2 cellular contexts compared by ENCODE assay signal in the genomic region with DNA sequence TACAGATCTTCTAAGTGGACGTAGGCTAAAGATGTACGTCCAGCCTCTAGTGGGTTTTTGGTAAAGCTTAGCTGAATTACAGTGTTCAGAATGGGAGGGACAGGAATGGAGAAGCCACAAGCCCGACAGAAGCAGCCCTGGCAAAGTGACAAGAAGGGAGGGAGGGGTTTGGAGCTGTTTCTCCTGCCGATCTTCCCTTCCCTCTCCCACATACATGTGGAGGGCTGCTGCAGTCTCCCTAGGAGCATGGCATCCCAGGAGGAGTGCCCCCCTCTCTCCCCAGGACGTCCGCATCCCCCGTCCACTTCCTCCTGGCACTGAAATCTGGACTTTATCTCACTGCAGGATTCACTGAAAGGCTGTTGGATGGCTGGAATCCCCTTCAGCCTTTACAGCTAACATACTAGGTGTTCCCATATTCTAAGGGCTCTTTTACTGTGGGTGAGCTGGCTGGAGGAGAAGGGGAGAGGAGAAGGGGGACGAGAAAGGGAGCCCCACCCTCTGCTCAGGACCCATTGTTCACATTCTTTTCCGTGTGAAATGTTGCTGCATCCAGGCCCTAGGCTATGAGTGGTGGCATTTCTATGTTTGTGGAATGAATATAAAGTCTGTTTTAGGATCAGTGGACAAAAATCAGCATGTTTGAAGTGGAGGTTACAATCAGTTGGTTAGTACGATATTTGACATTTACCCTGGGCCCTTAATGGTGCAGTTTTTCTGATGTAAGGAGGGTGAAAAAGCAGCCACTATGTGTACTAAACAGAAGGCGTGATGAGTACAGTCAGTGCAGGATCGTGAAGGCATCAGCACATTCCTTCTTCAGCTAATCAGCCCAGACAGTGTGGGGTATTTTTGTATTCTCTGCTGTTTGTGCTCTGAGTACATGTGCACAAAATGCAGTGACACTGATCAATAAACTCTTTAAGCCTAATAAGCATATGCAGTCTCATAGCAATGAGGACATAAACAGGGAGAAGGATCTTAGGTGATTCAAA.
TF ChIP-seq lines count a peak whose summit lies in the region.

No MANE protein-coding gene starts in this region.

TF ChIP-seq in SK-N-SH, 30 proteins besides CTCF, POLR2A, EP300 and RAD21 (continued from another document):
- TF ChIP-seq CHD2 (IDR thresholded peaks at IDR 0.05; ENCODE audit: low read length, partially characterized antibody), result no peak
- TF ChIP-seq, protein P1, sequence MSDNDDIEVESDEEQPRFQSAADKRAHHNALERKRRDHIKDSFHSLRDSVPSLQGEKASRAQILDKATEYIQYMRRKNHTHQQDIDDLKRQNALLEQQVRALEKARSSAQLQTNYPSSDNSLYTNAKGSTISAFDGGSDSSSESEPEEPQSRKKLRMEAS (IDR thresholded peaks at IDR 0.05; ENCODE audit: low read depth), result no peak
- TF ChIP-seq RCOR1 (IDR thresholded peaks at IDR 0.05; ENCODE audit: low read length), result no peak
- no peak for TF ChIP-seq FOXM1 (IDR thresholded peaks at IDR 0.05; ENCODE audit: low read depth)
- TF ChIP-seq MEF2A (IDR thresholded peaks at IDR 0.05; ENCODE audit: borderline replicate concordance, low read depth), result no peak
- no peak for TF ChIP-seq FOXJ3 (CRISPR knock-in tag; IDR thresholded peaks at IDR 0.05)
- TF ChIP-seq, protein P2, sequence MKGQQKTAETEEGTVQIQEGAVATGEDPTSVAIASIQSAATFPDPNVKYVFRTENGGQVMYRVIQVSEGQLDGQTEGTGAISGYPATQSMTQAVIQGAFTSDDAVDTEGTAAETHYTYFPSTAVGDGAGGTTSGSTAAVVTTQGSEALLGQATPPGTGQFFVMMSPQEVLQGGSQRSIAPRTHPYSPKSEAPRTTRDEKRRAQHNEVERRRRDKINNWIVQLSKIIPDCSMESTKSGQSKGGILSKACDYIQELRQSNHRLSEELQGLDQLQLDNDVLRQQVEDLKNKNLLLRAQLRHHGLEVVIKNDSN (IDR thresholded peaks at IDR 0.05; ENCODE audit: borderline replicate concordance, low read depth), result no peak
- TF ChIP-seq, protein P3, sequence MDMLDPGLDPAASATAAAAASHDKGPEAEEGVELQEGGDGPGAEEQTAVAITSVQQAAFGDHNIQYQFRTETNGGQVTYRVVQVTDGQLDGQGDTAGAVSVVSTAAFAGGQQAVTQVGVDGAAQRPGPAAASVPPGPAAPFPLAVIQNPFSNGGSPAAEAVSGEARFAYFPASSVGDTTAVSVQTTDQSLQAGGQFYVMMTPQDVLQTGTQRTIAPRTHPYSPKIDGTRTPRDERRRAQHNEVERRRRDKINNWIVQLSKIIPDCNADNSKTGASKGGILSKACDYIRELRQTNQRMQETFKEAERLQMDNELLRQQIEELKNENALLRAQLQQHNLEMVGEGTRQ (IDR thresholded peaks at IDR 0.05; ENCODE audit: borderline replicate concordance, low read depth, low read length), result no peak

TF ChIP-seq in SK-N-SH treated with all-trans-retinoic acid at 6 μM for 48 hours, 23 proteins besides CTCF, POLR2A, EP300 and RAD21 (continued from another document):
- TF ChIP-seq OSR1 (CRISPR knock-in tag; IDR thresholded peaks at IDR 0.05) (no peak), ARNTL (CRISPR knock-in tag; IDR thresholded peaks at IDR 0.05; ENCODE audit: borderline replicate concordance, low read depth) (no peak), TCF4 (CRISPR knock-in tag; IDR thresholded peaks at IDR 0.05; ENCODE audit: borderline replicate concordance) (no peak), ZNF565 (CRISPR knock-in tag; conservative IDR thresholded peaks at IDR 0.05; ENCODE audit: low read depth) (no peak), BACH2 (CRISPR knock-in tag; IDR thresholded peaks at IDR 0.05; ENCODE audit: borderline replicate concordance) (no peak), GLIS3 (CRISPR knock-in tag; IDR thresholded peaks at IDR 0.05) (no peak), TOX (CRISPR knock-in tag; IDR thresholded peaks at IDR 0.05; ENCODE audit: borderline replicate concordance) (no peak)
- TF ChIP-seq, protein P4, sequence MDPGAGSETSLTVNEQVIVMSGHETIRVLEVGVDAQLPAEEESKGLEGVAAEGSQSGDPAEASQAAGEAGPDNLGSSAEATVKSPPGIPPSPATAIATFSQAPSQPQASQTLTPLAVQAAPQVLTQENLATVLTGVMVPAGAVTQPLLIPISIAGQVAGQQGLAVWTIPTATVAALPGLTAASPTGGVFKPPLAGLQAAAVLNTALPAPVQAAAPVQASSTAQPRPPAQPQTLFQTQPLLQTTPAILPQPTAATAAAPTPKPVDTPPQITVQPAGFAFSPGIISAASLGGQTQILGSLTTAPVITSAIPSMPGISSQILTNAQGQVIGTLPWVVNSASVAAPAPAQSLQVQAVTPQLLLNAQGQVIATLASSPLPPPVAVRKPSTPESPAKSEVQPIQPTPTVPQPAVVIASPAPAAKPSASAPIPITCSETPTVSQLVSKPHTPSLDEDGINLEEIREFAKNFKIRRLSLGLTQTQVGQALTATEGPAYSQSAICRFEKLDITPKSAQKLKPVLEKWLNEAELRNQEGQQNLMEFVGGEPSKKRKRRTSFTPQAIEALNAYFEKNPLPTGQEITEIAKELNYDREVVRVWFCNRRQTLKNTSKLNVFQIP (CRISPR knock-in tag; IDR thresholded peaks at IDR 0.05; ENCODE audit: borderline replicate concordance, low read depth), result no peak
- TF ChIP-seq, protein P5, sequence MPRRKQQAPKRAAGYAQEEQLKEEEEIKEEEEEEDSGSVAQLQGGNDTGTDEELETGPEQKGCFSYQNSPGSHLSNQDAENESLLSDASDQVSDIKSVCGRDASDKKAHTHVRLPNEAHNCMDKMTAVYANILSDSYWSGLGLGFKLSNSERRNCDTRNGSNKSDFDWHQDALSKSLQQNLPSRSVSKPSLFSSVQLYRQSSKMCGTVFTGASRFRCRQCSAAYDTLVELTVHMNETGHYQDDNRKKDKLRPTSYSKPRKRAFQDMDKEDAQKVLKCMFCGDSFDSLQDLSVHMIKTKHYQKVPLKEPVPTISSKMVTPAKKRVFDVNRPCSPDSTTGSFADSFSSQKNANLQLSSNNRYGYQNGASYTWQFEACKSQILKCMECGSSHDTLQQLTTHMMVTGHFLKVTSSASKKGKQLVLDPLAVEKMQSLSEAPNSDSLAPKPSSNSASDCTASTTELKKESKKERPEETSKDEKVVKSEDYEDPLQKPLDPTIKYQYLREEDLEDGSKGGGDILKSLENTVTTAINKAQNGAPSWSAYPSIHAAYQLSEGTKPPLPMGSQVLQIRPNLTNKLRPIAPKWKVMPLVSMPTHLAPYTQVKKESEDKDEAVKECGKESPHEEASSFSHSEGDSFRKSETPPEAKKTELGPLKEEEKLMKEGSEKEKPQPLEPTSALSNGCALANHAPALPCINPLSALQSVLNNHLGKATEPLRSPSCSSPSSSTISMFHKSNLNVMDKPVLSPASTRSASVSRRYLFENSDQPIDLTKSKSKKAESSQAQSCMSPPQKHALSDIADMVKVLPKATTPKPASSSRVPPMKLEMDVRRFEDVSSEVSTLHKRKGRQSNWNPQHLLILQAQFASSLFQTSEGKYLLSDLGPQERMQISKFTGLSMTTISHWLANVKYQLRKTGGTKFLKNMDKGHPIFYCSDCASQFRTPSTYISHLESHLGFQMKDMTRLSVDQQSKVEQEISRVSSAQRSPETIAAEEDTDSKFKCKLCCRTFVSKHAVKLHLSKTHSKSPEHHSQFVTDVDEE (CRISPR knock-in tag; IDR thresholded peaks at IDR 0.05), result no peak
- TF ChIP-seq, protein P6, sequence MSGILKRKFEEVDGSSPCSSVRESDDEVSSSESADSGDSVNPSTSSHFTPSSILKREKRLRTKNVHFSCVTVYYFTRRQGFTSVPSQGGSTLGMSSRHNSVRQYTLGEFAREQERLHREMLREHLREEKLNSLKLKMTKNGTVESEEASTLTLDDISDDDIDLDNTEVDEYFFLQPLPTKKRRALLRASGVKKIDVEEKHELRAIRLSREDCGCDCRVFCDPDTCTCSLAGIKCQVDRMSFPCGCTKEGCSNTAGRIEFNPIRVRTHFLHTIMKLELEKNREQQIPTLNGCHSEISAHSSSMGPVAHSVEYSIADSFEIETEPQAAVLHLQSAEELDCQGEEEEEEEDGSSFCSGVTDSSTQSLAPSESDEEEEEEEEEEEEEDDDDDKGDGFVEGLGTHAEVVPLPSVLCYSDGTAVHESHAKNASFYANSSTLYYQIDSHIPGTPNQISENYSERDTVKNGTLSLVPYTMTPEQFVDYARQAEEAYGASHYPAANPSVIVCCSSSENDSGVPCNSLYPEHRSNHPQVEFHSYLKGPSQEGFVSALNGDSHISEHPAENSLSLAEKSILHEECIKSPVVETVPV (CRISPR knock-in tag; IDR thresholded peaks at IDR 0.05), result no peak
